ENCODE assay signal across 28 cellular contexts in the genomic region with DNA sequence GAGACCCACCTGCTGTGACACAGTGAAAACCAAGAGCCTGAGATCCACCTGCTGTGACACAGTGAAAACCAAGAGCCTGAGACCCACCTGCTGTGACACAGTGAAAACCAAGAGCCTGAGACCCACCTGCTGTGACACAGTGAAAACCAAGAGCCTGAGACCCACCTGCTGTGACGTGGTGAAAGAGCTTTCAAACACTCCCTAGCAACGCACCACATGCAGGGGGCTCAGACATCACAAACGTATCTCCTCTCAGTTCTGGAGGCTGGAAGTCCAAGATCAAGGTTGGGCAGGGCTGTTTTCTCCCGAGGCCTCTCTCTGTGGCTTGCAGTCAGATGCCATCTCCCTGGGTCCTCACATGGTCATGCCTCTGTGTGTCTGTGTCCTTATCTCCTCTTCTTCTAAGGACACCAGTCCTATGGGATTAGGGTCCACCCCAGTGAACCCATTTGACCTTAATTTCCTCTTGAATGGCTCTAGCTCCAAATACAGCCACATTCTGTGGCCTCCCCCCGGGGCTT. TPM values are rescaled to one million over a fixed set of nuclear protein-coding genes. Genes with fewer than 3 reads are reported as not detected.
DNase-seq lines count a peak whose midpoint lies in the region; ATAC-seq and TF ChIP-seq lines count a peak whose summit lies in the region.
"Had no signal": no experiment of that assay in that cellular context is flagged by ENCODE, and none has a peak within 500 bp of the region (broad histone marks: within the 10 kb centered on the region; RNA-seq: fewer than 3 reads in every experiment).

No MANE protein-coding gene starts in this region.

- H3K27ac Mint-ChIP-seq in activated CD8-positive, alpha-beta T cell treated with anti-CD3 and anti-CD28 coated beads, Interleukin-2, amount 10 ng/mL, durations not matched to agents 7 days and 5 days, result peak overlapping the region; percentile 12
- H3K27ac Mint-ChIP-seq in activated CD8-positive, alpha-beta T cell treated with anti-CD3 and anti-CD28 coated beads for 36 hours, result no peak overlapping the region
- H3K27ac Mint-ChIP-seq in T-helper 17 cell, result peak overlapping the region; percentile 54
- no peak overlapping the region for H3K27ac Mint-ChIP-seq in effector memory CD8-positive, alpha-beta T cell
- H3K27ac Mint-ChIP-seq: CD4-positive, alpha-beta memory T cell; GM23338; H9; HFFc6 had no signal

- POLR2A ChIA-PET in activated CD8-positive, alpha-beta T cell treated with anti-CD3 and anti-CD28 coated beads, Interleukin-2, amount 10 ng/mL, durations not matched to agents 7 days and 5 days (lab: Charles Lee), result interaction anchor here (0.6 to 1.2 kb wide), 2 partner anchors 11 to 451 kb away, joined by 3 read pairs; no protein-coding TSS in a partner anchor
- POLR2A ChIA-PET in activated CD8-positive, alpha-beta T cell treated with anti-CD3 and anti-CD28 coated beads for 36 hours (lab: Charles Lee), result no interaction called here

- H3K27ac ChIP-seq in testis (no peak overlapping the region), stomach (no peak overlapping the region)
- H3K27ac ChIP-seq: RWPE1 had no signal

- H3K9me3 ChIP-seq in T-helper 17 cell (ENCODE audit: control insufficient read depth, low read length, poor library complexity, severe bottlenecking) (no peaks in the 10 kb centered on the region), testis (no peaks in the 10 kb centered on the region), stomach (no peaks in the 10 kb centered on the region)
- H3K9me3 ChIP-seq: Caco-2 had no signal

- CTCF ChIA-PET in activated CD8-positive, alpha-beta T cell treated with anti-CD3 and anti-CD28 coated beads, Interleukin-2, amount 10 ng/mL, durations not matched to agents 7 days and 5 days (lab: Charles Lee), result no interaction called here
- CTCF ChIA-PET in activated CD8-positive, alpha-beta T cell treated with anti-CD3 and anti-CD28 coated beads for 36 hours (lab: Charles Lee), result no interaction called here

- TF ChIP-seq CTCF in activated CD8-positive, alpha-beta T cell treated with anti-CD3 and anti-CD28 coated beads for 36 hours (IDR thresholded peaks at IDR 0.05), result no peak
- TF ChIP-seq CTCF in testis (IDR thresholded peaks at IDR 0.05) (no peak), stomach (IDR thresholded peaks at IDR 0.05) (no peak)

- DNase-seq in activated CD8-positive, alpha-beta T cell treated with anti-CD3 and anti-CD28 coated beads, Interleukin-2, amount 10 ng/mL, durations not matched to agents 7 days and 5 days, result no peak
- DNase-seq in activated CD8-positive, alpha-beta T cell treated with anti-CD3 and anti-CD28 coated beads for 36 hours, result no peak
- DNase-seq in NAMALWA (ENCODE audit: low spot score) (peak; percentile 50), T-helper 17 cell (no peak), testis (peak; percentile 12), stomach (no peak)
- DNase-seq in effector memory CD8-positive, alpha-beta T cell, result no peak
- DNase-seq: C1 segment of cervical spinal cord; Caco-2; CD4-positive, alpha-beta memory T cell; DMS79; EL; GDM1; H9; HFFc6; IMR-90; NCI-H1092; NCI-H1417 treated with DMSO at 0.1 percent for 48 hours; NCI-H187 treated with DMSO at 0.1 percent for 48 hours; NCI-H2107; NCI-H446; NCI-H526; SHP77 had no signal

- intact Hi-C loops in activated CD8-positive, alpha-beta T cell treated with anti-CD3 and anti-CD28 coated beads for 36 hours (cut with micrococcal nuclease), result no loop called here
- intact Hi-C loops in testis (cut with DNase I; ENCODE audit: low total_unique reads), result loop anchor here (5.0 kb wide), 1 partner anchor 149 kb away; no protein-coding TSS in a partner anchor
- intact Hi-C loops in stomach (cut with DNase I; ENCODE audit: low total_unique reads), result loop anchor here (5.0 kb wide), 2 partner anchors 154 to 414 kb away; no protein-coding TSS in a partner anchor

- peaks cover 3% of the 10 kb centered on the region for H3K4me1 ChIP-seq in testis
- H3K4me1 ChIP-seq in stomach, result peaks cover 10 to 13% (median 11%) of the 10 kb centered on the region in 4 donors
- H3K4me1 ChIP-seq: Caco-2 had no signal

- no peak overlapping the region for H3K4me3 Mint-ChIP-seq in activated CD8-positive, alpha-beta T cell treated with anti-CD3 and anti-CD28 coated beads, Interleukin-2, amount 10 ng/mL, durations not matched to agents 7 days and 5 days
- no peak overlapping the region for H3K4me3 Mint-ChIP-seq in activated CD8-positive, alpha-beta T cell treated with anti-CD3 and anti-CD28 coated beads for 36 hours
- no peak overlapping the region for H3K4me3 Mint-ChIP-seq in T-helper 17 cell
- no peak overlapping the region for H3K4me3 Mint-ChIP-seq in effector memory CD8-positive, alpha-beta T cell
- H3K4me3 Mint-ChIP-seq: GM23338, H9, HFFc6 had no signal

- H3K9me3 Mint-ChIP-seq in activated CD8-positive, alpha-beta T cell treated with anti-CD3 and anti-CD28 coated beads, Interleukin-2, amount 10 ng/mL, durations not matched to agents 7 days and 5 days (ENCODE audit: insufficient read depth), result no peaks in the 10 kb centered on the region
- no peaks in the 10 kb centered on the region for H3K9me3 Mint-ChIP-seq in activated CD8-positive, alpha-beta T cell treated with anti-CD3 and anti-CD28 coated beads for 36 hours
- H3K9me3 Mint-ChIP-seq in effector memory CD8-positive, alpha-beta T cell, result no peaks in the 10 kb centered on the region
- H3K9me3 Mint-ChIP-seq: CD4-positive, alpha-beta memory T cell; GM23338; HFFc6 had no signal

- TF ChIP-seq POLR2A in testis (IDR thresholded peaks at IDR 0.05) (no peak), stomach (IDR thresholded peaks at IDR 0.05) (no peak)

- H3K27me3 ChIP-seq in testis (no peaks in the 10 kb centered on the region), stomach (peaks cover 0 to 55% (median 11%) of the 10 kb centered on the region in 3 donors)

- TF ChIP-seq EP300 in stomach (IDR thresholded peaks at IDR 0.05), result no peak

- H3K4me3 ChIP-seq in testis, result no peak overlapping the region
- H3K4me3 ChIP-seq in stomach, result no peak overlapping the region
- H3K4me3 ChIP-seq: GM12878, GM23338 had no signal

- peaks cover 30% of the 10 kb centered on the region for H3K27me3 Mint-ChIP-seq in activated CD8-positive, alpha-beta T cell treated with anti-CD3 and anti-CD28 coated beads, Interleukin-2, amount 10 ng/mL, durations not matched to agents 7 days and 5 days (ENCODE audit: low read depth)
- H3K27me3 Mint-ChIP-seq in activated CD8-positive, alpha-beta T cell treated with anti-CD3 and anti-CD28 coated beads for 36 hours, result peaks cover 23% of the 10 kb centered on the region
- peaks cover 33% of the 10 kb centered on the region for H3K27me3 Mint-ChIP-seq in T-helper 17 cell
- peaks cover 6 to 7% of the 10 kb centered on the region in 2 donors for H3K27me3 Mint-ChIP-seq in effector memory CD8-positive, alpha-beta T cell

- H3K36me3 ChIP-seq in testis (ENCODE audit: low read depth, missing control alignments) (no peaks in the 10 kb centered on the region), stomach (no peaks in the 10 kb centered on the region)

- 67 to 70% methylated on average over 5 of the region's 5 CpGs for WGBS in testis, 2 donors
- 27 to 62% (median 49%) methylated on average over 3 to 5 of the region's 5 CpGs for WGBS in stomach, 5 donors

- no peaks in the 10 kb centered on the region for H3K36me3 Mint-ChIP-seq in activated CD8-positive, alpha-beta T cell treated with anti-CD3 and anti-CD28 coated beads, Interleukin-2, amount 10 ng/mL, durations not matched to agents 7 days and 5 days (ENCODE audit: low read depth)
- no peaks in the 10 kb centered on the region for H3K36me3 Mint-ChIP-seq in activated CD8-positive, alpha-beta T cell treated with anti-CD3 and anti-CD28 coated beads for 36 hours (ENCODE audit: low read depth)
- H3K36me3 Mint-ChIP-seq in T-helper 17 cell (ENCODE audit: low read depth), result no peaks in the 10 kb centered on the region
- peaks cover 2% of the 10 kb centered on the region for H3K36me3 Mint-ChIP-seq in effector memory CD8-positive, alpha-beta T cell (ENCODE audit: insufficient read depth)
- H3K36me3 Mint-ChIP-seq: CD4-positive, alpha-beta memory T cell had no signal

- ATAC-seq in activated CD8-positive, alpha-beta T cell treated with anti-CD3 and anti-CD28 coated beads, Interleukin-2, amount 10 ng/mL, durations not matched to agents 7 days and 5 days, result no peak
- no peak for ATAC-seq in activated CD8-positive, alpha-beta T cell treated with anti-CD3 and anti-CD28 coated beads for 36 hours
- ATAC-seq in T-helper 17 cell (no peak), HG02798 (IDR thresholded peaks at IDR 0.05; ENCODE audit: poor library complexity, unreplicated experiment) (no peak)
- ATAC-seq in effector memory CD8-positive, alpha-beta T cell (replicated peaks), result no peak
- ATAC-seq: GM12878, GM23338, Panc1 had no signal

- H3K4me1 Mint-ChIP-seq in activated CD8-positive, alpha-beta T cell treated with anti-CD3 and anti-CD28 coated beads, Interleukin-2, amount 10 ng/mL, durations not matched to agents 7 days and 5 days (ENCODE audit: low read depth), result peaks cover 21% of the 10 kb centered on the region
- H3K4me1 Mint-ChIP-seq in activated CD8-positive, alpha-beta T cell treated with anti-CD3 and anti-CD28 coated beads for 36 hours (ENCODE audit: low read depth), result peaks cover 18% of the 10 kb centered on the region
- peaks cover 18% of the 10 kb centered on the region for H3K4me1 Mint-ChIP-seq in T-helper 17 cell
- peaks cover 13 to 17% of the 10 kb centered on the region in 2 donors for H3K4me1 Mint-ChIP-seq in effector memory CD8-positive, alpha-beta T cell (ENCODE audit: low read depth in 2 of 2)

RNA-seq across cellular contexts. Expression of a gene that starts 43.8 kb away (rescaled TPM):
- total RNA-seq in activated CD8-positive, alpha-beta T cell treated with anti-CD3 and anti-CD28 coated beads, Interleukin-2, amount 10 ng/mL, durations not matched to agents 7 days and 5 days, result 10 to 100 TPM; 83.9 to 89.1 TPM
- 10 to 100 TPM; 92.2 to 98.0 TPM for total RNA-seq in activated CD8-positive, alpha-beta T cell treated with anti-CD3 and anti-CD28 coated beads for 36 hours
- total RNA-seq in T-helper 17 cell, result 10 to 100 TPM; 53.3 to 55.1 TPM
- total RNA-seq in testis, result 100 to 1,000 TPM in 1 of 2 donors, 10 to 100 TPM in 1; 89.7 to 118 TPM
- polyA plus RNA-seq in testis (ENCODE audit: insufficient read depth, low read depth, low replicate concordance), result 52.7 TPM
- total RNA-seq in stomach, result 10 to 100 TPM in 4 of 5 donors, 1 to 10 TPM in 1; 9.9 to 65.2 (median 42.2) TPM
- 10 to 100 TPM; 24.5 to 37.9 (median 30.5) TPM for polyA plus RNA-seq in stomach

Comparison
In these comparisons a context has a peak if more than half of its experiments do, and no peak if none do; other contexts are left out.
1. H3K27ac Mint-ChIP-seq: peak in activated CD8-positive, alpha-beta T cell treated with anti-CD3 and anti-CD28 coated beads, Interleukin-2, amount 10 ng/mL, durations not matched to agents 7 days and 5 days (single experiment) and T-helper 17 cell (single experiment); none in activated CD8-positive, alpha-beta T cell treated with anti-CD3 and anti-CD28 coated beads for 36 hours (single experiment) and effector memory CD8-positive, alpha-beta T cell (0 of 2).
2. DNase-seq: peak in NAMALWA (single experiment) and testis (single experiment); none in activated CD8-positive, alpha-beta T cell treated with anti-CD3 and anti-CD28 coated beads, Interleukin-2, amount 10 ng/mL, durations not matched to agents 7 days and 5 days (single experiment), activated CD8-positive, alpha-beta T cell treated with anti-CD3 and anti-CD28 coated beads for 36 hours (single experiment), T-helper 17 cell (0 of 3), effector memory CD8-positive, alpha-beta T cell (0 of 3) and stomach (single experiment).